Comparison of ENCODE assay signal across 35 cellular contexts in the genomic region with DNA sequence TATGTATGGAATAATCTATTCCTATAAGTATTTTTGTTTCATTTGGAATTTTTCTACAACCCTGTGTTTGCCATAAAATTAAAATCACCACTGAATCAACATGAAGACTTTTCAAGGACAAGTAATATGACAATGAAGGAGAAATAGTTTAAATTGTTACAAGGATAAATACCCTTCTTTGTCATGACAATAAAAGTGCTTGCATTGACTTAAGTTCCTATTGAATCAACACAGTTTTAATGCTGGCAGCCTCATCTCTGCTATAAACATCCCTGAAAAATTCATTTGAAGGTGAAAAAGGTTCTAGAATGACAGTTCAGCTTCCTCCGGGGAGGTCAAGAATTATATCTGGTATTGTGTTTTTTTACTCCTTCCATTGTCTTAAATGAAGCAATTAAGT.
"Had no signal": no experiment of that assay in that cellular context is flagged by ENCODE, and none has a peak within 500 bp of the region (broad histone marks: within the 10 kb centered on the region; RNA-seq: fewer than 3 reads in every experiment).

No MANE protein-coding gene starts in this region.

- H3K4me3 Mint-ChIP-seq: activated CD4-positive, alpha-beta memory T cell treated with anti-CD3 and anti-CD28 coated beads, Interleukin-2, amount 10 ng/mL, durations not matched to agents 7 days and 5 days; activated CD4-positive, alpha-beta T cell treated with anti-CD3 and anti-CD28 coated beads for 36 hours; activated CD4-positive, alpha-beta T cell treated with anti-CD3 and anti-CD28 coated beads, Interleukin-2, amount 10 ng/mL, durations not matched to agents 7 days and 5 days; activated CD8-positive, alpha-beta memory T cell treated with anti-CD3 and anti-CD28 coated beads, Interleukin-2, amount 10 ng/mL, durations not matched to agents 7 days and 5 days; activated CD8-positive, alpha-beta T cell treated with anti-CD3 and anti-CD28 coated beads, Interleukin-2, amount 10 ng/mL, durations not matched to agents 7 days and 5 days; activated naive CD4-positive, alpha-beta T cell treated with anti-CD3 and anti-CD28 coated beads, Interleukin-2, amount 10 ng/mL, durations not matched to agents 7 days and 5 days; activated naive CD4-positive, alpha-beta T cell treated with anti-CD3 and anti-CD28 coated beads, Interleukin-2, amount 50 U/mL, for 24 hours; activated naive CD8-positive, alpha-beta T cell; activated naive CD8-positive, alpha-beta T cell treated with anti-CD3 and anti-CD28 coated beads, Interleukin-2, amount 10 ng/mL, durations not matched to agents 7 days and 5 days; activated naive CD8-positive, alpha-beta T cell treated with anti-CD3 and anti-CD28 coated beads, Interleukin-2, amount 50 U/mL, for 24 hours; activated T-cell treated with anti-CD3 and anti-CD28 coated beads, Interleukin-2, amount 50 U/mL, for 24 hours; T-helper 1 cell treated with Interleukin-12 subunit alpha and Interleukin-12 subunit beta and Interleukin-4 antibody, amounts not matched to agents 30 μg/mL and 1 μg/mL, for 36 hours; T-helper 2 cell treated with Interferon-gamma antibody and Interleukin-4, amounts not matched to agents 5 μg/mL and 100 μg/mL, for 36 hours had no signal

- H3K4me1 Mint-ChIP-seq: activated CD4-positive, alpha-beta memory T cell treated with anti-CD3 and anti-CD28 coated beads, Interleukin-2, amount 10 ng/mL, durations not matched to agents 7 days and 5 days; activated CD4-positive, alpha-beta T cell treated with anti-CD3 and anti-CD28 coated beads for 36 hours; activated CD4-positive, alpha-beta T cell treated with anti-CD3 and anti-CD28 coated beads, Interleukin-2, amount 10 ng/mL, durations not matched to agents 7 days and 5 days; activated CD8-positive, alpha-beta memory T cell treated with anti-CD3 and anti-CD28 coated beads, Interleukin-2, amount 10 ng/mL, durations not matched to agents 7 days and 5 days; activated naive CD4-positive, alpha-beta T cell treated with anti-CD3 and anti-CD28 coated beads, Interleukin-2, amount 10 ng/mL, durations not matched to agents 7 days and 5 days; activated naive CD4-positive, alpha-beta T cell treated with anti-CD3 and anti-CD28 coated beads, Interleukin-2, amount 50 U/mL, for 24 hours; activated naive CD8-positive, alpha-beta T cell treated with anti-CD3 and anti-CD28 coated beads, Interleukin-2, amount 10 ng/mL, durations not matched to agents 7 days and 5 days; activated naive CD8-positive, alpha-beta T cell treated with anti-CD3 and anti-CD28 coated beads, Interleukin-2, amount 50 U/mL, for 24 hours had no signal

- H3K4me3 ChIP-seq: body of pancreas, breast epithelium had no signal

- H3K27ac ChIP-seq: body of pancreas, brain microvascular endothelial cell, breast epithelium, VCaP had no signal

- H3K27me3 ChIP-seq: body of pancreas, brain microvascular endothelial cell, breast epithelium had no signal

- H3K9me3 ChIP-seq: body of pancreas, breast epithelium had no signal

- H3K36me3 ChIP-seq: brain microvascular endothelial cell, breast epithelium had no signal

- H3K27ac Mint-ChIP-seq: activated CD4-positive, alpha-beta memory T cell treated with anti-CD3 and anti-CD28 coated beads, Interleukin-2, amount 10 ng/mL, durations not matched to agents 7 days and 5 days; activated CD4-positive, alpha-beta T cell treated with anti-CD3 and anti-CD28 coated beads for 36 hours; activated CD4-positive, alpha-beta T cell treated with anti-CD3 and anti-CD28 coated beads, Interleukin-2, amount 10 ng/mL, durations not matched to agents 7 days and 5 days; activated CD8-positive, alpha-beta memory T cell treated with anti-CD3 and anti-CD28 coated beads, Interleukin-2, amount 10 ng/mL, durations not matched to agents 7 days and 5 days; activated CD8-positive, alpha-beta T cell treated with anti-CD3 and anti-CD28 coated beads, Interleukin-2, amount 10 ng/mL, durations not matched to agents 7 days and 5 days; activated naive CD4-positive, alpha-beta T cell treated with anti-CD3 and anti-CD28 coated beads, Interleukin-2, amount 10 ng/mL, durations not matched to agents 7 days and 5 days; activated naive CD4-positive, alpha-beta T cell treated with anti-CD3 and anti-CD28 coated beads, Interleukin-2, amount 50 U/mL, for 24 hours; activated naive CD8-positive, alpha-beta T cell; activated naive CD8-positive, alpha-beta T cell treated with anti-CD3 and anti-CD28 coated beads, Interleukin-2, amount 10 ng/mL, durations not matched to agents 7 days and 5 days; activated naive CD8-positive, alpha-beta T cell treated with anti-CD3 and anti-CD28 coated beads, Interleukin-2, amount 50 U/mL, for 24 hours; activated T-cell treated with anti-CD3 and anti-CD28 coated beads, Interleukin-2, amount 50 U/mL, for 24 hours; activated T-helper 2 cell treated with anti-CD3 and anti-CD28 coated beads, Interferon-gamma antibody, Interleukin-2, Interleukin-4, amounts not matched to agents 10 μg/mL and 5 μg/mL and 100 μg/mL, durations not matched to agents 14 hours and 24 hours and 36 hours; T-helper 1 cell treated with Interleukin-12 subunit alpha and Interleukin-12 subunit beta and Interleukin-4 antibody, amounts not matched to agents 30 μg/mL and 1 μg/mL, for 36 hours; T-helper 2 cell treated with Interferon-gamma antibody and Interleukin-4, amounts not matched to agents 5 μg/mL and 100 μg/mL, for 36 hours had no signal

- H3K4me1 ChIP-seq: body of pancreas, breast epithelium had no signal

- ATAC-seq: activated CD4-positive, alpha-beta T cell treated with anti-CD3 and anti-CD28 coated beads for 36 hours; activated CD4-positive, CD25-positive, alpha-beta regulatory T cell treated with anti-CD3 and anti-CD28 coated beads, Interleukin-2, amount 50 U/mL, for 24 hours; activated CD8-positive, alpha-beta memory T cell treated with anti-CD3 and anti-CD28 coated beads, Interleukin-2, amount 10 ng/mL, durations not matched to agents 7 days and 5 days; activated CD8-positive, alpha-beta T cell treated with anti-CD3 and anti-CD28 coated beads, Interleukin-2, amount 10 ng/mL, durations not matched to agents 7 days and 5 days; activated naive CD8-positive, alpha-beta T cell treated with anti-CD3 and anti-CD28 coated beads, Interleukin-2, amount 50 U/mL, for 24 hours; body of pancreas had no signal

- DNase-seq: activated CD4-positive, alpha-beta memory T cell treated with anti-CD3 and anti-CD28 coated beads, Interleukin-2, amount 10 ng/mL, durations not matched to agents 7 days and 5 days; activated CD4-positive, alpha-beta T cell treated with anti-CD3 and anti-CD28 coated beads for 1 hour; activated CD4-positive, alpha-beta T cell treated with anti-CD3 and anti-CD28 coated beads for 36 hours; activated CD4-positive, alpha-beta T cell treated with anti-CD3 and anti-CD28 coated beads for 48 hours; activated CD4-positive, alpha-beta T cell treated with anti-CD3 and anti-CD28 coated beads, Interleukin-2, amount 10 ng/mL, durations not matched to agents 7 days and 5 days; activated CD4-positive, alpha-beta T cell treated with anti-CD3 and anti-CD28 coated beads, Interleukin-2, amount 50 U/mL, for 48 hours; activated CD4-positive, CD25-positive, alpha-beta regulatory T cell; activated CD8-positive, alpha-beta memory T cell treated with anti-CD3 and anti-CD28 coated beads for 24 hours; activated CD8-positive, alpha-beta memory T cell treated with anti-CD3 and anti-CD28 coated beads, Interleukin-2, amount 10 ng/mL, durations not matched to agents 7 days and 5 days; activated CD8-positive, alpha-beta memory T cell treated with anti-CD3 and anti-CD28 coated beads, Interleukin-2, amount 50 U/mL, for 48 hours; activated CD8-positive, alpha-beta T cell treated with anti-CD3 and anti-CD28 coated beads, Interleukin-2, amount 10 ng/mL, durations not matched to agents 7 days and 5 days; activated effector memory CD4-positive, alpha-beta T cell treated with Interleukin-2 at 50 U/mL for 16 hours; activated gamma-delta T cell; activated naive CD4-positive, alpha-beta T cell treated with anti-CD3 and anti-CD28 coated beads, Interleukin-2, amount 10 ng/mL, durations not matched to agents 7 days and 5 days; activated naive CD4-positive, alpha-beta T cell treated with Interleukin-2 at 50 U/mL for 16 hours; activated naive CD8-positive, alpha-beta T cell treated with anti-CD3 and anti-CD28 coated beads, Interleukin-2, amount 10 ng/mL, durations not matched to agents 7 days and 5 days; activated naive CD8-positive, alpha-beta T cell treated with anti-CD3 and anti-CD28 coated beads, Interleukin-2, amount 50 U/mL, for 24 hours; activated T-cell treated with anti-CD3 and anti-CD28 coated beads, Interleukin-2, amount 50 U/mL, for 24 hours; activated T-cell treated with anti-CD3 and anti-CD28 coated beads, Interleukin-2, amount 50 U/mL, for 48 hours; amygdala; aorta; body of pancreas; brain microvascular endothelial cell; central memory CD4-positive, alpha-beta T cell; T-helper 1 cell; T-helper 2 cell; T-helper 9 cell had no signal

- H3K27me3 Mint-ChIP-seq: activated CD4-positive, alpha-beta memory T cell treated with anti-CD3 and anti-CD28 coated beads, Interleukin-2, amount 10 ng/mL, durations not matched to agents 7 days and 5 days; activated CD4-positive, alpha-beta T cell treated with anti-CD3 and anti-CD28 coated beads for 36 hours; activated CD4-positive, alpha-beta T cell treated with anti-CD3 and anti-CD28 coated beads, Interleukin-2, amount 10 ng/mL, durations not matched to agents 7 days and 5 days; activated CD8-positive, alpha-beta memory T cell treated with anti-CD3 and anti-CD28 coated beads, Interleukin-2, amount 10 ng/mL, durations not matched to agents 7 days and 5 days; activated naive CD4-positive, alpha-beta T cell treated with anti-CD3 and anti-CD28 coated beads, Interleukin-2, amount 10 ng/mL, durations not matched to agents 7 days and 5 days; activated naive CD4-positive, alpha-beta T cell treated with anti-CD3 and anti-CD28 coated beads, Interleukin-2, amount 50 U/mL, for 24 hours; activated naive CD8-positive, alpha-beta T cell; activated naive CD8-positive, alpha-beta T cell treated with anti-CD3 and anti-CD28 coated beads, Interleukin-2, amount 10 ng/mL, durations not matched to agents 7 days and 5 days; activated naive CD8-positive, alpha-beta T cell treated with anti-CD3 and anti-CD28 coated beads, Interleukin-2, amount 50 U/mL, for 24 hours; activated T-cell treated with anti-CD3 and anti-CD28 coated beads, Interleukin-2, amount 50 U/mL, for 24 hours had no signal

- H3K36me3 Mint-ChIP-seq: activated CD8-positive, alpha-beta memory T cell treated with anti-CD3 and anti-CD28 coated beads, Interleukin-2, amount 10 ng/mL, durations not matched to agents 7 days and 5 days; activated naive CD4-positive, alpha-beta T cell treated with anti-CD3 and anti-CD28 coated beads, Interleukin-2, amount 10 ng/mL, durations not matched to agents 7 days and 5 days; activated naive CD4-positive, alpha-beta T cell treated with anti-CD3 and anti-CD28 coated beads, Interleukin-2, amount 50 U/mL, for 24 hours; activated naive CD8-positive, alpha-beta T cell; activated naive CD8-positive, alpha-beta T cell treated with anti-CD3 and anti-CD28 coated beads, Interleukin-2, amount 10 ng/mL, durations not matched to agents 7 days and 5 days had no signal
